8 cellular contexts compared by ENCODE assay signal in genomic region chr20:382291-383115, GRCh38. TPM values are rescaled to one million over a fixed set of nuclear protein-coding genes. Genes with fewer than 3 reads are reported as not detected.
DNase-seq lines count a peak whose midpoint lies in the region; ATAC-seq and TF ChIP-seq lines count a peak whose summit lies in the region.

No MANE protein-coding gene starts in this region.

- no peak overlapping the region for H3K9ac ChIP-seq in HUES64 (ENCODE audit: low read depth, low read length)

- WGBS in HUES64 = 76% methylated on average over 8 of the region's 8 CpGs

- H3K27me3 Mint-ChIP-seq in naive thymus-derived CD8-positive, alpha-beta T cell = no peaks in the 10 kb centered on the region

- TF ChIP-seq POLR2A in GM18505 (IDR thresholded peaks at IDR 0.05; ENCODE audit: borderline replicate concordance, extremely low read depth, insufficient read depth, insufficient read length) = no peak

- H3K4me3 Mint-ChIP-seq in naive thymus-derived CD8-positive, alpha-beta T cell = peak overlapping the region; percentile 72 to 91 (median 84)

- H3K36me3 Mint-ChIP-seq in naive thymus-derived CD8-positive, alpha-beta T cell = peaks cover 0 to 6% (median 0%) of the 10 kb centered on the region in 3 donors

- ATAC-seq in GM18505 (IDR thresholded peaks at IDR 0.05; ENCODE audit: unreplicated experiment) = peak; percentile 11
- peak in 1 of 2 donors; percentile 4 for ATAC-seq in naive thymus-derived CD8-positive, alpha-beta T cell

- DNase-seq in cerebellum (ENCODE audit: low spot score) (peak; percentile 28), AG20443 (ENCODE audit: low spot score) (no peak), 8988T (no peak), NCI-H1092 (lab: John Stamatoyannopoulos, UW) (no peak), retina (no peak)
- DNase-seq in naive thymus-derived CD8-positive, alpha-beta T cell = peak in 1 of 10 donors; percentile 11

- POLR2A ChIA-PET in naive thymus-derived CD8-positive, alpha-beta T cell (lab: Charles Lee) = interaction anchor here (0.6 to 0.9 kb wide), 2 partner anchors 17 to 25 kb away, joined by 3 to 5 read pairs; no protein-coding TSS in a partner anchor

- peaks cover 4 to 20% (median 11%) of the 10 kb centered on the region in 4 donors for H3K4me1 Mint-ChIP-seq in naive thymus-derived CD8-positive, alpha-beta T cell

- no peaks in the 10 kb centered on the region for H3K9me3 ChIP-seq in HUES64 (ENCODE audit: insufficient read depth, low read depth, low read length)

- H3K36me3 ChIP-seq in HUES64 (ENCODE audit: insufficient read depth, low read length) = no peaks in the 10 kb centered on the region

- H3K27ac Mint-ChIP-seq in naive thymus-derived CD8-positive, alpha-beta T cell = peak overlapping the region; percentile 45 to 83 (median 74)

- H3K27ac ChIP-seq in HUES64 (ENCODE audit: low read depth, low read length) = no peak overlapping the region

- no peaks in the 10 kb centered on the region for H3K4me1 ChIP-seq in HUES64 (ENCODE audit: insufficient read depth, low read length)

- peak overlapping the region; percentile 68 for H3K4me3 ChIP-seq in HUES64 (ENCODE audit: low read length)

- H3K27me3 ChIP-seq in HUES64 (ENCODE audit: insufficient read depth, low read length) = peaks cover 36% of the 10 kb centered on the region

- H3K9me3 Mint-ChIP-seq in naive thymus-derived CD8-positive, alpha-beta T cell = no peaks in the 10 kb centered on the region

RNA-seq across cellular contexts. Expression of gene TRIB3, which starts 1.9 kb away (rescaled TPM):
- polyA plus RNA-seq in HUES64 (2013, experiment 1 of 2) = 5.6 TPM
- 6.3 TPM for polyA plus RNA-seq in HUES64 (2013, experiment 2 of 2)
- total RNA-seq in cerebellum = 7.1 TPM
- 1 to 10 TPM; 8.7 to 8.9 TPM for total RNA-seq in naive thymus-derived CD8-positive, alpha-beta T cell
- 1 to 10 TPM; 5.5 to 6.5 (median 6.2) TPM for polyA plus RNA-seq in naive thymus-derived CD8-positive, alpha-beta T cell

RNA-seq across cellular contexts. Expression of gene RBCK1, which starts 25.6 kb away (rescaled TPM):
- polyA plus RNA-seq in HUES64 (2013, experiment 1 of 2) = 32.7 TPM
- polyA plus RNA-seq in HUES64 (2013, experiment 2 of 2) = 37.1 TPM
- total RNA-seq in cerebellum = 18.8 TPM
- total RNA-seq in naive thymus-derived CD8-positive, alpha-beta T cell = 100 to 1,000 TPM; 108 to 116 TPM
- 10 to 100 TPM; 65.3 to 82.2 (median 75.7) TPM for polyA plus RNA-seq in naive thymus-derived CD8-positive, alpha-beta T cell

RNA-seq across cellular contexts. Expression of gene NRSN2, which starts 35.6 kb away (rescaled TPM):
- 20.6 TPM for polyA plus RNA-seq in HUES64 (2013, experiment 1 of 2)
- polyA plus RNA-seq in HUES64 (2013, experiment 2 of 2) = 23.5 TPM
- total RNA-seq in cerebellum = 21.0 TPM
- total RNA-seq in naive thymus-derived CD8-positive, alpha-beta T cell = 1 to 10 TPM; 1.2 to 1.6 TPM
- polyA plus RNA-seq in naive thymus-derived CD8-positive, alpha-beta T cell = 1 to 10 TPM; 1.7 to 3.6 (median 2.6) TPM

RNA-seq across cellular contexts. Expression of gene SOX12, which starts 57.2 kb away (rescaled TPM):
- 35.8 TPM for polyA plus RNA-seq in HUES64 (2013, experiment 1 of 2)
- 40.8 TPM for polyA plus RNA-seq in HUES64 (2013, experiment 2 of 2)
- 8.5 TPM for total RNA-seq in cerebellum
- total RNA-seq in naive thymus-derived CD8-positive, alpha-beta T cell = 10 to 100 TPM; 19.8 to 21.7 TPM
- polyA plus RNA-seq in naive thymus-derived CD8-positive, alpha-beta T cell = 1 to 10 TPM; 1.3 to 2.1 (median 2.0) TPM
